In the genomic region with DNA sequence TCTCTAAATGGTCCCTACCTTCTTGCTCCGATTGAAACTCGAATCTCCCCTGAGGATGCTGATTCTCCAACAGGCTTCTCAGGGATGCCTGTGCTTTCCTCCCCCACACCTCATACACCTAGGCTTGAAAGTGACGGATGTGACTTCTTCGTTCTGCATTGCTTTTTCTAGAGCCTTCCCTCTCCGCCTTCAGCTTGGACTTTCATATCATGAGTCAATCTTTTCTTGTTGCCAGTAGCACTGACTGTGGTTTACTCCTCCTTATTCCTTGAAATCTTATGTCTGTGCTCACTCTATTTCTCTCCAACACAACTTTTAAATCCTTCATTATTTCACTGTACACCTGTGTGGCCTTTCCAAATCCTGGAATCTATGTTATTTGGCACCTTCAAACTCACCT, we compare ENCODE assay signal across 21 cellular contexts.
DNase-seq lines count a peak whose midpoint lies in the region; ATAC-seq and TF ChIP-seq lines count a peak whose summit lies in the region.
"Had no signal": no experiment of that assay in that cellular context is flagged by ENCODE, and none has a peak within 500 bp of the region (broad histone marks: within the 10 kb centered on the region; RNA-seq: fewer than 3 reads in every experiment).

No MANE protein-coding gene starts in this region.

- peak overlapping the region; percentile 59 for H3K27ac ChIP-seq in PC-3 (ENCODE audit: low read length)
- peak overlapping the region; percentile 57 for H3K27ac ChIP-seq in neural cell (ENCODE audit: low read length)
- no peak overlapping the region for H3K27ac ChIP-seq in WERI-Rb-1
- H3K27ac ChIP-seq: left ventricle myocardium inferior, thoracic aorta had no signal

- DNase-seq in EH (ENCODE audit: low read depth) (peak; percentile 66), PC-3 (peak; percentile 76), epithelial cell of esophagus (ENCODE audit: low read depth) (peak; percentile 64), SKM-1 treated with dmso at 0.1 percent for 144 hours (lab: John Stamatoyannopoulos, UW; ENCODE audit: unreplicated experiment) (no peak), WERI-Rb-1 (no peak), NCI-H2171 (lab: John Stamatoyannopoulos, UW) (no peak), HAP-1 (ENCODE audit: low spot score in 2 of 2) (no peak)
- DNase-seq: activated CD4-positive, CD25-positive, alpha-beta regulatory T cell; activated T-cell treated with anti-CD3 and anti-CD28 coated beads, Interleukin-2, amount 50 U/mL, for 48 hours; CD8-positive, alpha-beta T cell; dermis blood vessel endothelial cell; DMS79 treated with DMSO at 0.1 percent for 48 hours; glutamatergic neuron; left ventricle myocardium inferior; NCI-H146; NCI-H748 treated with DMSO at 0.1 percent for 48 hours; nucleus accumbens; right cardiac atrium; stimulated activated naive B cell treated with anti-CD40 and anti-IgM and Interleukin-4, amounts not matched to agents 10 μg/mL and 1 μg/mL and 100 μg/mL, for 72 hours had no signal

- no peak for TF ChIP-seq RAD21 in neural cell (conservative IDR thresholded peaks at IDR 0.05)

- H3K9ac ChIP-seq in PC-3 (ENCODE audit: low read length) (no peak overlapping the region), neural cell (ENCODE audit: low read length) (no peak overlapping the region)

- 0 out of 2 replicates have a peak overlapping the region, but pooled peaks have one; percentile 30 for H3K4me3 ChIP-seq in PC-3 (ENCODE audit: low read length)
- H3K4me3 ChIP-seq in epithelial cell of esophagus (ENCODE audit: low read length): no peak overlapping the region
- no peak overlapping the region for H3K4me3 ChIP-seq in neural cell (ENCODE audit: low read length)
- H3K4me3 ChIP-seq in WERI-Rb-1 (ENCODE audit: low read depth, low read length): no peak overlapping the region
- H3K4me3 ChIP-seq in HAP-1: no peak overlapping the region
- H3K4me3 ChIP-seq: left ventricle myocardium inferior, thoracic aorta had no signal

- H3K4me1 ChIP-seq in PC-3 (ENCODE audit: insufficient read depth, low read length): peaks cover 30% of the 10 kb centered on the region
- H3K4me1 ChIP-seq in HAP-1: peaks cover 10% of the 10 kb centered on the region
- H3K4me1 ChIP-seq: left ventricle myocardium inferior had no signal

- no peak for TF ChIP-seq CTCF in PC-3 (conservative IDR thresholded peaks at IDR 0.05; ENCODE audit: low read depth, low read length)
- TF ChIP-seq CTCF in epithelial cell of esophagus (IDR thresholded peaks at IDR 0.05; ENCODE audit: insufficient read depth, low read depth, low read length, missing control alignments): no peak
- no peak for TF ChIP-seq CTCF in neural cell (IDR thresholded peaks at IDR 0.05; ENCODE audit: poor library complexity, severe bottlenecking)
- TF ChIP-seq CTCF in WERI-Rb-1 (IDR thresholded peaks at IDR 0.05; ENCODE audit: low read depth, low read length): no peak

- no peaks in the 10 kb centered on the region for H4K20me1 ChIP-seq in PC-3 (ENCODE audit: low read length)
- H4K20me1 ChIP-seq in neural cell (ENCODE audit: insufficient read depth): no peaks in the 10 kb centered on the region

- no peaks in the 10 kb centered on the region for H3K36me3 ChIP-seq in PC-3 (ENCODE audit: low read depth, low read length)
- H3K36me3 ChIP-seq in neural cell (ENCODE audit: insufficient read depth, low read length): no peaks in the 10 kb centered on the region
- H3K36me3 ChIP-seq in WERI-Rb-1: no peaks in the 10 kb centered on the region
- H3K36me3 ChIP-seq in HAP-1 (replicated peaks): no peaks in the 10 kb centered on the region
- H3K36me3 ChIP-seq: left ventricle myocardium inferior, thoracic aorta had no signal

- H3K79me2 ChIP-seq in PC-3 (ENCODE audit: low read length) (no peaks in the 10 kb centered on the region), neural cell (replicated peaks; ENCODE audit: insufficient read depth, low read length) (no peaks in the 10 kb centered on the region)

- intact Hi-C loops in PC-3 (cut with micrococcal nuclease): loop anchor here (5.0 kb wide), 1 partner anchor 141 kb away; no protein-coding TSS in a partner anchor

- no peaks in the 10 kb centered on the region for H3F3A ChIP-seq in PC-3 (ENCODE audit: low read length, unreplicated experiment)
- peaks cover 12% of the 10 kb centered on the region for H3F3A ChIP-seq in neural cell (ENCODE audit: insufficient read depth, low read length, poor library complexity, severe bottlenecking)

- in situ Hi-C loops in HAP-1 (cut with MboI; ENCODE audit: low sequenced_read_pairs): no loop called here

- H3K4me2 ChIP-seq in PC-3 (ENCODE audit: low read length) (peak overlapping the region; percentile 60), neural cell (ENCODE audit: low read length) (no peak overlapping the region)

- no peaks in the 10 kb centered on the region for H3K9me3 ChIP-seq in PC-3 (ENCODE audit: low read length)
- no peaks in the 10 kb centered on the region for H3K9me3 ChIP-seq in neural cell (ENCODE audit: low read length)
- H3K9me3 ChIP-seq in WERI-Rb-1 (ENCODE audit: severe bottlenecking): no peaks in the 10 kb centered on the region
- no peaks in the 10 kb centered on the region for H3K9me3 ChIP-seq in HAP-1
- H3K9me3 ChIP-seq: left ventricle myocardium inferior, thoracic aorta had no signal

- no peak for TF ChIP-seq EP300 in neural cell (conservative IDR thresholded peaks at IDR 0.05; ENCODE audit: poor library complexity, severe bottlenecking)

- CTCF ChIA-PET in PC-3 (lab: Charles Lee): no interaction called here

- BruUV-seq in PC-3 (replicated peaks; lab: Mats Ljungman, UMichigan): no TSS peak

- H3K27me3 ChIP-seq in PC-3 (ENCODE audit: low read length) (no peaks in the 10 kb centered on the region), neural cell (ENCODE audit: insufficient read depth, low read depth, low read length) (no peaks in the 10 kb centered on the region), WERI-Rb-1 (ENCODE audit: insufficient read depth, low read depth, severe bottlenecking) (no peaks in the 10 kb centered on the region), HAP-1 (ENCODE audit: low read depth) (no peaks in the 10 kb centered on the region)

- POLR2A ChIA-PET in PC-3 (lab: Charles Lee; ENCODE audit: unreplicated experiment): interaction anchor here (0.7 to 0.8 kb wide), 3 partner anchors 53 to 903 kb away, joined by 3 to 4 read pairs (median 3); no protein-coding TSS in a partner anchor

- 0 out of 2 replicates have a peak overlapping the region, but pooled peaks have one; percentile 41 for H2AFZ ChIP-seq in PC-3 (ENCODE audit: low read length)
- H2AFZ ChIP-seq in neural cell (ENCODE audit: low read depth, low read length): no peak overlapping the region

- peak; percentile 81 for ATAC-seq in PC-3
- ATAC-seq: CD8-positive, alpha-beta T cell; right cardiac atrium; stimulated activated naive B cell treated with anti-CD40 and anti-IgM and Interleukin-4, amounts not matched to agents 10 μg/mL and 1 μg/mL and 100 μg/mL, for 72 hours had no signal

- no peaks in the 10 kb centered on the region for H3K9me2 ChIP-seq in PC-3 (replicated peaks; ENCODE audit: low read length)
- H3K9me2 ChIP-seq in neural cell (ENCODE audit: insufficient read depth, low read length): no peaks in the 10 kb centered on the region

TF ChIP-seq in neural cell, 6 proteins besides CTCF, POLR2A, EP300 and RAD21:
- TF ChIP-seq EZH2 (IDR thresholded peaks at IDR 0.05; ENCODE audit: borderline replicate concordance, insufficient read depth, low read length, poor library complexity, severe bottlenecking): no peak
- TF ChIP-seq TAF1 (IDR thresholded peaks at IDR 0.05; ENCODE audit: low read depth): no peak
- TF ChIP-seq SMC3 (conservative IDR thresholded peaks at IDR 0.05; ENCODE audit: poor library complexity): no peak
- TF ChIP-seq POLR2AphosphoS5 (IDR thresholded peaks at IDR 0.05): no peak
- no peak for TF ChIP-seq MXI1 (conservative IDR thresholded peaks at IDR 0.05; ENCODE audit: poor library complexity, severe bottlenecking)

Comparison
In these comparisons a context has a peak if more than half of its experiments do, and no peak if none do; other contexts are left out.
1. DNase-seq: peak in EH (single experiment), PC-3 (single experiment) and epithelial cell of esophagus (single experiment); none in SKM-1 treated with dmso at 0.1 percent for 144 hours (single experiment), WERI-Rb-1 (single experiment), NCI-H2171 (single experiment) and HAP-1 (0 of 2).